In genomic region chr1:170448661-170449158, GRCh38 we compare ENCODE assay signal across 29 cellular contexts.
"Had no signal": no experiment of that assay in that cellular context is flagged by ENCODE, and none has a peak within 500 bp of the region (broad histone marks: within the 10 kb centered on the region; RNA-seq: fewer than 3 reads in every experiment).

No MANE protein-coding gene starts in this region.

- DNase-seq: heart right ventricle; islet precursor cell; left ventricle myocardium inferior; mesendoderm; midbrain; mucosa of descending colon; naive thymus-derived CD4-positive, alpha-beta T cell; ovary; posterior cingulate gyrus; retina; right cardiac atrium; stimulated activated CD4-positive, alpha-beta T cell treated with anti-CD3 and anti-CD28 coated beads, Interleukin-12 subunit alpha, Interleukin-12 subunit beta, amount 100 ng/mL, for 4 hours; stimulated activated CD4-positive, alpha-beta T cell treated with anti-CD3 and anti-CD28 coated beads, Interleukin-15, amount 100 ng/mL, for 24 hours; stimulated activated CD4-positive, alpha-beta T cell treated with anti-CD3 and anti-CD28 coated beads, Interleukin-2, amount 100 ng/mL, for 24 hours; stimulated activated CD4-positive, alpha-beta T cell treated with anti-CD3 and anti-CD28 coated beads, Interleukin-4, amount 100 ng/mL, for 1 hour; stimulated activated naive CD4-positive, alpha-beta T cell; uterus had no signal

- H3K27ac ChIP-seq: heart right ventricle, hepatocyte, left ventricle myocardium inferior, ovary, prostate gland, skin epidermis, suprapubic skin, thoracic aorta, tibial nerve, uterus had no signal

- H2AFZ ChIP-seq: hepatocyte had no signal

- H3K27me3 Mint-ChIP-seq: stimulated activated naive CD8-positive, alpha-beta T cell treated with anti-CD3 and anti-CD28 coated beads, Interleukin-15, Interleukin-2, amounts not matched to agents 100 ng/mL and 50 ng/mL, for 24 hours had no signal

- H3K27ac Mint-ChIP-seq: naive thymus-derived CD4-positive, alpha-beta T cell; natural killer cell treated with Interleukin-12 subunit alpha and Interleukin-12 subunit beta and Interleukin-15 and Interleukin-18, amount 100 ng/mL, for 72 hours; stimulated activated naive CD8-positive, alpha-beta T cell treated with anti-CD3 and anti-CD28 coated beads, Interleukin-15, Interleukin-2, amounts not matched to agents 100 ng/mL and 50 ng/mL, for 24 hours; type B pancreatic cell had no signal

- H3K27me3 ChIP-seq: heart right ventricle, hepatocyte, ovary, suprapubic skin, tibial nerve, uterus had no signal

- H3K4me2 ChIP-seq: hepatocyte had no signal

- H3K36me3 ChIP-seq: heart right ventricle, left ventricle myocardium inferior, ovary, prostate gland, suprapubic skin, thoracic aorta, tibial nerve, uterus had no signal

- H3K9me3 Mint-ChIP-seq: natural killer cell treated with Interleukin-12 subunit alpha and Interleukin-12 subunit beta and Interleukin-15 and Interleukin-18, amount 100 ng/mL, for 72 hours; stimulated activated naive CD8-positive, alpha-beta T cell treated with anti-CD3 and anti-CD28 coated beads, Interleukin-15, Interleukin-2, amounts not matched to agents 100 ng/mL and 50 ng/mL, for 24 hours had no signal

- H3K4me1 Mint-ChIP-seq: naive thymus-derived CD4-positive, alpha-beta T cell had no signal

- H3K4me3 Mint-ChIP-seq: naive thymus-derived CD4-positive, alpha-beta T cell; natural killer cell treated with Interleukin-12 subunit alpha and Interleukin-12 subunit beta and Interleukin-15 and Interleukin-18, amount 100 ng/mL, for 72 hours; neural crest cell; stimulated activated naive CD8-positive, alpha-beta T cell treated with anti-CD3 and anti-CD28 coated beads, Interleukin-15, Interleukin-2, amounts not matched to agents 100 ng/mL and 50 ng/mL, for 24 hours; type B pancreatic cell had no signal

- H3K36me3 Mint-ChIP-seq: naive thymus-derived CD4-positive, alpha-beta T cell; natural killer cell treated with Interleukin-12 subunit alpha and Interleukin-12 subunit beta and Interleukin-15 and Interleukin-18, amount 100 ng/mL, for 72 hours; type B pancreatic cell had no signal

- H3K9me3 ChIP-seq: mucosa of descending colon, ovary, prostate gland, suprapubic skin, thoracic aorta, tibial nerve, uterus had no signal

- H3K4me1 ChIP-seq: heart right ventricle, left ventricle myocardium inferior, prostate gland, tibial nerve, uterus had no signal

- H3K4me3 ChIP-seq: heart right ventricle, hepatocyte, left ventricle myocardium inferior, lung, mucosa of descending colon, ovary, prostate gland, skin epidermis, suprapubic skin, thoracic aorta, tibial nerve, uterus had no signal

- ATAC-seq: heart right ventricle; mucosa of descending colon; naive thymus-derived CD4-positive, alpha-beta T cell; natural killer cell treated with Interleukin-12 subunit alpha and Interleukin-12 subunit beta and Interleukin-15 and Interleukin-18, amount 100 ng/mL, for 72 hours; right cardiac atrium; sciatic nerve had no signal
